11 cellular contexts compared by ENCODE assay signal in genomic region chr7:29915481-29916215, GRCh38.
DNase-seq lines count a peak whose midpoint lies in the region; FAIRE-seq and TF ChIP-seq lines count a peak whose summit lies in the region.
"Had no signal": no experiment of that assay in that cellular context is flagged by ENCODE, and none has a peak within 500 bp of the region (broad histone marks: within the 10 kb centered on the region; RNA-seq: fewer than 3 reads in every experiment).

No MANE protein-coding gene starts in this region.

- DNase-seq in DMS53 (lab: John Stamatoyannopoulos, UW): peak; percentile 60
- DNase-seq in NCI-H1092 treated with DMSO at 0.1 percent for 48 hours (lab: John Stamatoyannopoulos, UW): peak; percentile 48
- DNase-seq in endothelial cell of umbilical vein (ENCODE audit: low read depth, low spot score): peak; percentile 19
- DNase-seq in osteoblast (ENCODE audit: insufficient read length, low spot score, missing footprints): no peak
- no peak for DNase-seq in activated CD4-positive, alpha-beta T cell treated with anti-CD3 and anti-CD28 coated beads for 4 hours
- DNase-seq in NCI-H128 (lab: John Stamatoyannopoulos, UW; ENCODE audit: unreplicated experiment): no peak
- no peak for DNase-seq in stimulated activated CD4-positive, alpha-beta T cell treated with anti-CD3 and anti-CD28 coated beads, Interleukin-12 subunit alpha, Interleukin-12 subunit beta, amount 100 ng/mL, for 4 hours
- DNase-seq in HAP-1 (ENCODE audit: low spot score in 2 of 2): no peak
- DNase-seq: gastrocnemius medialis, NCI-H1694, T-helper 1 cell had no signal

- FAIRE-seq in endothelial cell of umbilical vein (lab: Jason Lieb, UNC): no peak

- H4K20me1 ChIP-seq in endothelial cell of umbilical vein (replicated peaks; ENCODE audit: control insufficient read depth, extremely low read depth, insufficient read depth, low read length) (no peaks in the 10 kb centered on the region), osteoblast (ENCODE audit: insufficient read depth, low read length) (no peaks in the 10 kb centered on the region)

- H3K36me3 ChIP-seq in endothelial cell of umbilical vein (ENCODE audit: control insufficient read depth in 2 of 2, extremely low read depth in 1 of 2, insufficient read depth in 2 of 2, low read length in 2 of 2) (peaks cover 3 to 4% of the 10 kb centered on the region in 2 experiments), osteoblast (ENCODE audit: insufficient read depth, low read length) (peaks cover 14% of the 10 kb centered on the region), HAP-1 (replicated peaks) (peaks cover 11% of the 10 kb centered on the region)

- no peak overlapping the region for H3K4me2 ChIP-seq in endothelial cell of umbilical vein (ENCODE audit: insufficient read depth, low read length)
- H3K4me2 ChIP-seq in osteoblast (ENCODE audit: insufficient read depth, low read length): peak overlapping the region; percentile 17

- H3K27me3 ChIP-seq in endothelial cell of umbilical vein (ENCODE audit: control insufficient read depth in 2 of 2, insufficient read depth in 2 of 2, low read length in 2 of 2) (no peaks in the 10 kb centered on the region), osteoblast (ENCODE audit: insufficient read depth, low read length) (no peaks in the 10 kb centered on the region), HAP-1 (ENCODE audit: low read depth) (no peaks in the 10 kb centered on the region)
- H3K27me3 ChIP-seq: gastrocnemius medialis had no signal

- BruUV-seq in endothelial cell of umbilical vein (replicated peaks; lab: Mats Ljungman, UMichigan): no TSS peak

- TF ChIP-seq POLR2A in endothelial cell of umbilical vein (IDR thresholded peaks at IDR 0.05; ENCODE audit: low read depth, low read length): no peak

- H3K27ac ChIP-seq in endothelial cell of umbilical vein (ENCODE audit: insufficient read depth, low read depth, low read length) (no peak overlapping the region), osteoblast (ENCODE audit: low read depth, low read length) (no peak overlapping the region)
- H3K27ac ChIP-seq: gastrocnemius medialis had no signal

- CTCF ChIA-PET in endothelial cell of umbilical vein (lab: Charles Lee): interaction anchor here (1.5 kb wide), 1 partner anchor 168 kb away, joined by 5 read pairs; no protein-coding TSS in a partner anchor

- dilution Hi-C loops in endothelial cell of umbilical vein (cut with MboI; ENCODE audit: extremely low pct_ligation_motif_present, low sequenced_read_pairs): no loop called here

- H2AFZ ChIP-seq in endothelial cell of umbilical vein (ENCODE audit: low read depth, low read length): no peak overlapping the region
- H2AFZ ChIP-seq in osteoblast (ENCODE audit: low read length): no peak overlapping the region

- H3K4me1 ChIP-seq in endothelial cell of umbilical vein (ENCODE audit: control insufficient read depth, extremely low read depth, insufficient read depth, low read length) (no peaks in the 10 kb centered on the region), osteoblast (ENCODE audit: insufficient read depth, low read length) (peaks cover 8% of the 10 kb centered on the region), HAP-1 (no peaks in the 10 kb centered on the region)
- H3K4me1 ChIP-seq: gastrocnemius medialis had no signal

- H3K9me3 ChIP-seq in endothelial cell of umbilical vein (replicated peaks; ENCODE audit: control insufficient read depth, insufficient read depth, low read length) (no peaks in the 10 kb centered on the region), osteoblast (ENCODE audit: low read depth, low read length) (no peaks in the 10 kb centered on the region), HAP-1 (no peaks in the 10 kb centered on the region)
- H3K9me3 ChIP-seq: gastrocnemius medialis had no signal

- intact Hi-C loops in endothelial cell of umbilical vein (cut with micrococcal nuclease): no loop called here

- in situ Hi-C loops in HAP-1 (cut with MboI; ENCODE audit: low sequenced_read_pairs): loop anchor here (5.0 kb wide), 1 partner anchor 163 kb away; no protein-coding TSS in a partner anchor

- no peak overlapping the region for H3K9ac ChIP-seq in endothelial cell of umbilical vein (replicated peaks; ENCODE audit: extremely low read depth, insufficient read depth, low read length)

- H3K4me3 ChIP-seq in endothelial cell of umbilical vein (replicated peaks in 1 of 3; ENCODE audit: insufficient read depth in 1 of 3, low read depth in 1 of 3, low read length in 3 of 3): no peak overlapping the region
- no peak overlapping the region for H3K4me3 ChIP-seq in osteoblast (ENCODE audit: insufficient read depth, low read length)
- H3K4me3 ChIP-seq in HAP-1: no peak overlapping the region
- H3K4me3 ChIP-seq: gastrocnemius medialis had no signal

- POLR2A ChIA-PET in endothelial cell of umbilical vein (lab: Charles Lee): no interaction called here

- H3K79me2 ChIP-seq in endothelial cell of umbilical vein (ENCODE audit: control insufficient read depth, insufficient read depth, low read length) (no peaks in the 10 kb centered on the region), osteoblast (ENCODE audit: insufficient read depth, low read length) (no peaks in the 10 kb centered on the region)

- TF ChIP-seq CTCF in endothelial cell of umbilical vein (IDR thresholded peaks at IDR 0.05; ENCODE audit: extremely low read depth in 1 of 2, insufficient read depth in 1 of 2, low read depth in 1 of 2, low read length in 2 of 2): no peak
- TF ChIP-seq CTCF in osteoblast (IDR thresholded peaks at IDR 0.05; ENCODE audit: extremely low read depth, low read depth, low read length): no peak

- no peaks in the 10 kb centered on the region for H3K9me1 ChIP-seq in endothelial cell of umbilical vein (replicated peaks; ENCODE audit: control insufficient read depth, extremely low read depth, insufficient read depth, low read length)

TF ChIP-seq in endothelial cell of umbilical vein, 7 proteins besides CTCF, POLR2A, EP300 and RAD21:
- TF ChIP-seq MAX (IDR thresholded peaks at IDR 0.05; ENCODE audit: insufficient read depth, insufficient read length) (no peak), POLR2AphosphoS5 (IDR thresholded peaks at IDR 0.05; ENCODE audit: insufficient read depth, low read depth, low read length) (no peak), FOS (IDR thresholded peaks at IDR 0.05; ENCODE audit: borderline replicate concordance, insufficient read depth, low read length) (no peak), JUN (IDR thresholded peaks at IDR 0.05; ENCODE audit: borderline replicate concordance, insufficient read depth, insufficient read length, low read depth) (no peak), GATA2 (IDR thresholded peaks at IDR 0.05; ENCODE audit: insufficient read depth, insufficient read length, low read depth, low read length) (no peak), EZH2 (IDR thresholded peaks at IDR 0.05; ENCODE audit: borderline replicate concordance, low read depth, low read length, severe bottlenecking) (no peak), MYC (IDR thresholded peaks at IDR 0.05; ENCODE audit: low read depth, low read length) (no peak)

Comparison
In these comparisons a context has a peak if more than half of its experiments do, and no peak if none do; other contexts are left out.
1. DNase-seq: peak in DMS53 (single experiment), NCI-H1092 treated with DMSO at 0.1 percent for 48 hours (single experiment) and endothelial cell of umbilical vein (single experiment); none in osteoblast (single experiment), activated CD4-positive, alpha-beta T cell treated with anti-CD3 and anti-CD28 coated beads for 4 hours (0 of 2), NCI-H128 (single experiment), stimulated activated CD4-positive, alpha-beta T cell treated with anti-CD3 and anti-CD28 coated beads, Interleukin-12 subunit alpha, Interleukin-12 subunit beta, amount 100 ng/mL, for 4 hours (single experiment) and HAP-1 (0 of 2).